ENCODE assay signal across 20 cellular contexts in the genomic region with DNA sequence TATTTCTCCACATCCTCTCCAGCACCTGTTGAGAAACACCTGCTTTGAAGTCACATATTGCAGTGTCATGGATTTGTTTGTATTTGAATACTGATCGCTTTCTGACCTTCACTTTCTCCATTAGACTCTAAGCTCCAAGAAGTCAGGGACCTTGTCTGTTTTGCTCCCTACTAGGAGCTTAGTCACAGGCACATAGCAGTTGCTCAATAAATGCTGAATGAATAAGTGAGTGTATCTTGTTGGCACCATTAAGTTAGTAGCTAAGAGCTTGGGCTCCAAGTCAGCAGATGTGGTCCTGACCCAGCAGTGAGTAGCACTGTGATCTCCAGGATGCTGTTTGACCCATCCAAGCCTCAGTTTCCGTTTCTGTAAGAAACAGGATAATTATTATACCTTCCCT. TPM values are rescaled to one million over a fixed set of nuclear protein-coding genes. Genes with fewer than 3 reads are reported as not detected.
DNase-seq lines count a peak whose midpoint lies in the region; ATAC-seq, FAIRE-seq and TF ChIP-seq lines count a peak whose summit lies in the region.
"Had no signal": no experiment of that assay in that cellular context is flagged by ENCODE, and none has a peak within 500 bp of the region (broad histone marks: within the 10 kb centered on the region; RNA-seq: fewer than 3 reads in every experiment).

No MANE protein-coding gene starts in this region.

- no peaks in the 10 kb centered on the region for H3K9me3 Mint-ChIP-seq in stimulated activated memory B cell treated with anti-CD40 and anti-IgM and Interleukin-4, amounts not matched to agents 10 μg/mL and 1 μg/mL and 100 μg/mL, for 72 hours
- no peaks in the 10 kb centered on the region for H3K9me3 Mint-ChIP-seq in stimulated activated naive B cell treated with anti-CD40 and anti-IgM and Interleukin-4, amounts not matched to agents 10 μg/mL and 1 μg/mL and 100 μg/mL, for 72 hours
- H3K9me3 Mint-ChIP-seq: CD8-positive, alpha-beta T cell; GM23338; HFFc6 had no signal

- no peak overlapping the region for H3K27ac Mint-ChIP-seq in stimulated activated memory B cell treated with anti-CD40 and anti-IgM and Interleukin-4, amounts not matched to agents 10 μg/mL and 1 μg/mL and 100 μg/mL, for 72 hours
- H3K27ac Mint-ChIP-seq in stimulated activated naive B cell treated with anti-CD40 and anti-IgM and Interleukin-4, amounts not matched to agents 10 μg/mL and 1 μg/mL and 100 μg/mL, for 72 hours = no peak overlapping the region
- H3K27ac Mint-ChIP-seq: B cell; CD8-positive, alpha-beta T cell; GM23338; HFFc6 had no signal

- peaks cover 9 to 50% of the 10 kb centered on the region in 2 experiments for H3K36me3 ChIP-seq in HepG2 (replicated peaks in 1 of 2; ENCODE audit: control insufficient read depth in 1 of 2, insufficient read depth in 2 of 2, low read length in 2 of 2)
- H3K36me3 ChIP-seq in right lobe of liver = peaks cover 0 to 29% (median 5%) of the 10 kb centered on the region in 4 donors
- H3K36me3 ChIP-seq in GM12878 (ENCODE audit: control insufficient read depth in 2 of 2, insufficient read depth in 2 of 2, low read length in 1 of 2) = peaks cover 5 to 16% of the 10 kb centered on the region in 2 experiments; a peak in 3 of 4 replicates
- peaks cover 3 to 11% of the 10 kb centered on the region in 2 donors for H3K36me3 ChIP-seq in thyroid gland

- SMC1A ChIA-PET in GM12878 (lab: Charles Lee; ENCODE audit: uncharacterized antibody, unreplicated experiment) = no interaction called here

- RAD21 ChIA-PET in GM12878 (lab: Charles Lee; ENCODE audit: unreplicated experiment) = no interaction called here

- H3K4me2 ChIP-seq in HepG2 (ENCODE audit: low read depth, low read length) = no peak overlapping the region
- no peak overlapping the region for H3K4me2 ChIP-seq in GM12878 (ENCODE audit: control insufficient read depth, insufficient read depth)
- H3K4me2 ChIP-seq: BLaER1 treated with 17β-estradiol and CSF1 and Interleukin-3, amounts not matched to agents 10 nM and 100 nM; GM23338 had no signal

- H3K4me3 ChIP-seq in HepG2 (replicated peaks in 1 of 3; ENCODE audit: insufficient read depth in 1 of 3, low read depth in 2 of 3, low read length in 3 of 3) = no peak overlapping the region
- H3K4me3 ChIP-seq in right lobe of liver = no peak overlapping the region
- H3K4me3 ChIP-seq in GM12878 = no peak overlapping the region
- no peak overlapping the region for H3K4me3 ChIP-seq in fibroblast of mammary gland (ENCODE audit: control insufficient read depth, low read depth, low read length)
- H3K4me3 ChIP-seq in thyroid gland (replicated peaks in 1 of 3) = no peak overlapping the region
- H3K4me3 ChIP-seq: BLaER1 treated with 17β-estradiol and CSF1 and Interleukin-3, amounts not matched to agents 10 nM and 100 nM; GM23338 had no signal

- H2AFZ ChIP-seq in HepG2 (ENCODE audit: low read length) = no peak overlapping the region
- no peak overlapping the region for H2AFZ ChIP-seq in GM12878 (ENCODE audit: control insufficient read depth, low read depth, low read length)
- H2AFZ ChIP-seq: GM23338 had no signal

- peaks cover 46% of the 10 kb centered on the region for H3K4me1 ChIP-seq in HepG2 (ENCODE audit: insufficient read depth, low read length)
- H3K4me1 ChIP-seq in right lobe of liver = peaks cover 0 to 43% (median 20%) of the 10 kb centered on the region in 4 donors
- H3K4me1 ChIP-seq in GM12878 (ENCODE audit: control insufficient read depth, insufficient read depth, low read length) = no peaks in the 10 kb centered on the region
- H3K4me1 ChIP-seq in thyroid gland = peaks cover 36 to 48% of the 10 kb centered on the region in 2 donors
- H3K4me1 ChIP-seq: BLaER1 treated with 17β-estradiol and CSF1 and Interleukin-3, amounts not matched to agents 10 nM and 100 nM had no signal

- H3K9me3 ChIP-seq in HepG2 (ENCODE audit: low read length) (no peaks in the 10 kb centered on the region), right lobe of liver (no peaks in the 10 kb centered on the region), GM12878 (replicated peaks; ENCODE audit: control insufficient read depth, insufficient read depth, low read length) (no peaks in the 10 kb centered on the region), thyroid gland (no peaks in the 10 kb centered on the region)
- H3K9me3 ChIP-seq: BLaER1 treated with 17β-estradiol and CSF1 and Interleukin-3, amounts not matched to agents 10 nM and 100 nM had no signal

- H3K27me3 ChIP-seq in HepG2 (ENCODE audit: control insufficient read depth in 1 of 2, insufficient read depth in 2 of 2, low read length in 2 of 2) = no peaks in the 10 kb centered on the region
- H3K27me3 ChIP-seq in right lobe of liver = no peaks in the 10 kb centered on the region
- H3K27me3 ChIP-seq in GM12878 (replicated peaks in 1 of 2; ENCODE audit: control insufficient read depth in 2 of 2, insufficient read depth in 2 of 2, low read length in 1 of 2) = no peaks in the 10 kb centered on the region
- no peaks in the 10 kb centered on the region for H3K27me3 ChIP-seq in thyroid gland
- H3K27me3 ChIP-seq: BLaER1 treated with 17β-estradiol and CSF1 and Interleukin-3, amounts not matched to agents 10 nM and 100 nM had no signal

- intact Hi-C loops in HepG2 (cut with micrococcal nuclease; ENCODE audit: unreplicated experiment) = no loop called here
- intact Hi-C loops in right lobe of liver (cut with DNase I) = no loop called here
- intact Hi-C loops in GM12878 (cut with micrococcal nuclease; ENCODE audit: unreplicated experiment) = no loop called here
- intact Hi-C loops in thyroid gland (cut with DNase I) = no loop called here

- TF ChIP-seq RAD21 in HepG2 (CRISPR knock-in tag; IDR thresholded peaks at IDR 0.05) (no peak), GM12878 (IDR thresholded peaks at IDR 0.05; ENCODE audit: insufficient read depth, low read depth, low read length) (no peak)

- H3K79me2 ChIP-seq in HepG2 (ENCODE audit: insufficient read depth, low read length) (no peaks in the 10 kb centered on the region), GM12878 (ENCODE audit: control insufficient read depth, insufficient read depth, low read length) (no peaks in the 10 kb centered on the region)

- no peaks in the 10 kb centered on the region for H3K4me1 Mint-ChIP-seq in stimulated activated memory B cell treated with anti-CD40 and anti-IgM and Interleukin-4, amounts not matched to agents 10 μg/mL and 1 μg/mL and 100 μg/mL, for 72 hours
- H3K4me1 Mint-ChIP-seq in stimulated activated naive B cell treated with anti-CD40 and anti-IgM and Interleukin-4, amounts not matched to agents 10 μg/mL and 1 μg/mL and 100 μg/mL, for 72 hours = peaks cover 0 to 2% of the 10 kb centered on the region in 2 donors
- H3K4me1 Mint-ChIP-seq: B cell had no signal

- no peak overlapping the region for H3K9ac ChIP-seq in HepG2 (ENCODE audit: insufficient read depth, low read depth, low read length)
- H3K9ac ChIP-seq in GM12878 (ENCODE audit: control insufficient read depth, insufficient read depth, low read length) = no peak overlapping the region
- H3K9ac ChIP-seq: BLaER1 treated with 17β-estradiol and CSF1 and Interleukin-3, amounts not matched to agents 10 nM and 100 nM had no signal

- TF ChIP-seq EP300 in HepG2 (IDR thresholded peaks at IDR 0.05; ENCODE audit: low read depth in 2 of 2, low read length in 2 of 2) = no peak
- no peak for TF ChIP-seq EP300 in HepG2 (CRISPR knock-in tag; IDR thresholded peaks at IDR 0.05; ENCODE audit: borderline replicate concordance)
- TF ChIP-seq EP300 in GM12878 (IDR thresholded peaks at IDR 0.05; ENCODE audit: borderline replicate concordance in 1 of 2, control insufficient read depth in 1 of 2, low read depth in 2 of 2, low read length in 2 of 2) = no peak

- H3K27ac ChIP-seq in HepG2 (ENCODE audit: extremely low read length, insufficient read depth, low read length) = no peak overlapping the region
- no peak overlapping the region for H3K27ac ChIP-seq in right lobe of liver
- no peak overlapping the region for H3K27ac ChIP-seq in GM12878 (ENCODE audit: control insufficient read depth, insufficient read depth)
- peak overlapping the region; percentile 29 to 51 (median 44) for H3K27ac ChIP-seq in thyroid gland
- H3K27ac ChIP-seq: 22Rv1; BLaER1 treated with 17β-estradiol and CSF1 and Interleukin-3, amounts not matched to agents 10 nM and 100 nM had no signal

- H3K27me3 Mint-ChIP-seq in stimulated activated memory B cell treated with anti-CD40 and anti-IgM and Interleukin-4, amounts not matched to agents 10 μg/mL and 1 μg/mL and 100 μg/mL, for 72 hours = no peaks in the 10 kb centered on the region
- no peaks in the 10 kb centered on the region for H3K27me3 Mint-ChIP-seq in stimulated activated naive B cell treated with anti-CD40 and anti-IgM and Interleukin-4, amounts not matched to agents 10 μg/mL and 1 μg/mL and 100 μg/mL, for 72 hours
- H3K27me3 Mint-ChIP-seq: B cell had no signal

- BruUV-seq in HepG2 (replicated peaks; lab: Mats Ljungman, UMichigan) (no TSS peak), GM12878 (replicated peaks; lab: Mats Ljungman, UMichigan) (no TSS peak)

- WGBS in HepG2 (ENCODE audit: low lambda C conversion rate) = 82% methylated on average over 2 of the region's 2 CpGs
- 15% methylated on average over 1 of the region's 2 CpGs for WGBS in right lobe of liver (ENCODE audit: insufficient coverage, low coverage, low lambda C conversion rate, missing lambda C conversion rate)
- WGBS in GM12878 (ENCODE audit: insufficient coverage, insufficient replicate concordance, low lambda C conversion rate, missing lambda C conversion rate) = 47% methylated on average over 2 of the region's 2 CpGs
- 100% methylated on average over 2 of the region's 2 CpGs for WGBS in thyroid gland, 2 donors

- FAIRE-seq in HepG2 (lab: Jason Lieb, UNC) = no peak
- FAIRE-seq in GM12878 (lab: Jason Lieb, UNC) = peak; percentile 56
- FAIRE-seq: GM19239, H54 had no signal

- no peak overlapping the region for H3K4me3 Mint-ChIP-seq in stimulated activated memory B cell treated with anti-CD40 and anti-IgM and Interleukin-4, amounts not matched to agents 10 μg/mL and 1 μg/mL and 100 μg/mL, for 72 hours
- no peak overlapping the region for H3K4me3 Mint-ChIP-seq in stimulated activated naive B cell treated with anti-CD40 and anti-IgM and Interleukin-4, amounts not matched to agents 10 μg/mL and 1 μg/mL and 100 μg/mL, for 72 hours
- H3K4me3 Mint-ChIP-seq: B cell; CD8-positive, alpha-beta T cell; GM23338; HFFc6 had no signal

- ATAC-seq in HepG2 (no peak), right lobe of liver (no peak), GM12878 (no peak)
- ATAC-seq in stimulated activated memory B cell treated with anti-CD40 and anti-IgM and Interleukin-4, amounts not matched to agents 10 μg/mL and 1 μg/mL and 100 μg/mL, for 72 hours = no peak
- ATAC-seq in stimulated activated naive B cell treated with anti-CD40 and anti-IgM and Interleukin-4, amounts not matched to agents 10 μg/mL and 1 μg/mL and 100 μg/mL, for 72 hours (replicated peaks) = no peak
- ATAC-seq: CD8-positive, alpha-beta T cell; GM23338 had no signal

- H3K36me3 Mint-ChIP-seq in stimulated activated memory B cell treated with anti-CD40 and anti-IgM and Interleukin-4, amounts not matched to agents 10 μg/mL and 1 μg/mL and 100 μg/mL, for 72 hours = peaks cover 77% of the 10 kb centered on the region
- H3K36me3 Mint-ChIP-seq in stimulated activated naive B cell treated with anti-CD40 and anti-IgM and Interleukin-4, amounts not matched to agents 10 μg/mL and 1 μg/mL and 100 μg/mL, for 72 hours = peaks cover 56 to 74% of the 10 kb centered on the region in 2 donors

- no peaks in the 10 kb centered on the region for H4K20me1 ChIP-seq in HepG2 (ENCODE audit: insufficient read depth, low read length)
- H4K20me1 ChIP-seq in GM12878 (ENCODE audit: control insufficient read depth, insufficient read depth) = no peaks in the 10 kb centered on the region

- POLR2A ChIA-PET in HepG2 (lab: Yijun Ruan, JAX) (no interaction called here), GM12878 (lab: Charles Lee) (no interaction called here)

- CTCF ChIA-PET in HepG2 (lab: Yijun Ruan, JAX; ENCODE audit: low intra/inter-chr PET ratio, low total read pairs) = no interaction called here
- CTCF ChIA-PET in GM12878 (lab: Yijun Ruan, JAX) = interaction anchor here (2.2 kb wide), 1 partner anchor 13 kb away, joined by 7 read pairs; no protein-coding TSS in a partner anchor

- TF ChIP-seq POLR2A in HepG2 (IDR thresholded peaks at IDR 0.05; ENCODE audit: insufficient read depth in 1 of 2, low read depth in 2 of 2, low read length in 2 of 2) (no peak), right lobe of liver (IDR thresholded peaks at IDR 0.05) (no peak), GM12878 (IDR thresholded peaks at IDR 0.05; ENCODE audit: low read depth, low read length) (no peak), thyroid gland (IDR thresholded peaks at IDR 0.05) (no peak)

- no peak for TF ChIP-seq CTCF in HepG2 (CRISPR knock-in tag; IDR thresholded peaks at IDR 0.05)
- TF ChIP-seq CTCF in right lobe of liver (IDR thresholded peaks at IDR 0.05) = no peak
- TF ChIP-seq CTCF in GM12878 (IDR thresholded peaks at IDR 0.05 in 2 of 3, conservative IDR thresholded peaks at IDR 0.05 in 1 of 3; ENCODE audit: control insufficient read depth in 2 of 3, extremely low read depth in 1 of 3, insufficient read depth in 1 of 3, low read depth in 3 of 3, low read length in 3 of 3) = no peak
- no peak for TF ChIP-seq CTCF in fibroblast of mammary gland (conservative IDR thresholded peaks at IDR 0.05; ENCODE audit: control insufficient read depth, insufficient read depth, low read depth, low read length)
- no peak for TF ChIP-seq CTCF in thyroid gland (IDR thresholded peaks at IDR 0.05)

- no peak for DNase-seq in HepG2 (ENCODE audit: low spot score)
- no peak for DNase-seq in right lobe of liver
- no peak for DNase-seq in GM12878 (ENCODE audit: low read depth, low spot score)
- peak; percentile 13 for DNase-seq in fibroblast of mammary gland (ENCODE audit: low read depth)
- no peak for DNase-seq in thyroid gland
- no peak for DNase-seq in NCI-H1048 (lab: John Stamatoyannopoulos, UW)
- no peak for DNase-seq in stimulated activated naive B cell treated with anti-CD40 and anti-IgM and Interleukin-4, amounts not matched to agents 10 μg/mL and 1 μg/mL and 100 μg/mL, for 72 hours
- DNase-seq: Calu3; CD8-positive, alpha-beta T cell; DMS79 treated with DMSO at 0.1 percent for 48 hours; GF-D8; HCEC 1CT; HFFc6 had no signal

- in situ Hi-C loops in HepG2 (cut with HindIII; ENCODE audit: extremely low pct_ligation_motif_present, low pct_unique_long_range_greater_than_20kb) = no loop called here
- in situ Hi-C loops in GM12878 (cut with MboI) = no loop called here

RNA-seq across cellular contexts. Expression of a gene that starts 10.1 kb away (rescaled TPM):
- total RNA-seq in HepG2 (2016; rRNA removed; fragmentation: Illumina TruSeq; extraction: Trizol) (47.1 and 66.9 TPM in 2 replicates), right lobe of liver (10 to 100 TPM; 14.2 to 60.0 (median 37.6) TPM), GM12878 (2014; rRNA removed) (46.5 and 46.7 TPM in 2 replicates), GM12878 (2014; rRNA removed; fragmentation: Illumina TruSeq; extraction: Trizol) (23.5 and 24.6 TPM in 2 replicates), GM12878 (2021) (43.3 and 45.0 TPM in 2 replicates), thyroid gland (10 to 100 TPM; 20.4 to 42.0 (median 31.6) TPM)
- total RNA-seq in HepG2 (2016; cell fraction: cytosol; rRNA removed; fragmentation: Illumina TruSeq; extraction: Trizol; ENCODE audit: low read depth) = 15.1 and 17.9 TPM in 2 replicates
- 40.9 and 70.6 TPM in 2 replicates for total RNA-seq in HepG2 (2016; cell fraction: insoluble cytoplasmic fraction; rRNA removed; fragmentation: Illumina TruSeq; extraction: Trizol)
- total RNA-seq in HepG2 (2016; cell fraction: membrane; rRNA removed; fragmentation: Illumina TruSeq; extraction: Trizol) = 34.1 and 39.6 TPM in 2 replicates
- total RNA-seq in HepG2 (2016; cell fraction: nucleus; rRNA removed; fragmentation: Illumina TruSeq; extraction: Trizol) = 38.8 and 47.2 TPM in 2 replicates
- polyA plus RNA-seq in HepG2 (2011; rRNA removed) (11.6 and 22.5 TPM in 2 replicates), GM12878 (2011; rRNA removed) (20.6 and 31.4 TPM in 2 replicates), GM12878 (2014; fragmentation: Illumina TruSeq; extraction: Trizol) (13.9 and 23.6 TPM in 2 replicates), GM12878 (2014; fragmentation: Nextera tagmentation; extraction: Ambion mirVana) (1 to 10 TPM in 1 of 2 experiments, under 1 TPM in 1; 0.24 to 2.8 TPM), GM12878 (2014; rRNA removed) (43.0 and 49.5 TPM in 2 replicates), GM12878 (2016; fragmentation: Nextera tagmentation; extraction: Ambion mirVana) (10 to 100 TPM; 32.3 to 33.8 TPM)
- polyA plus RNA-seq in HepG2 (2011; cell fraction: cytosol; rRNA removed) = 12.4 and 13.5 TPM in 2 replicates
- 32.0 and 47.6 TPM in 2 replicates for polyA plus RNA-seq in HepG2 (2011; cell fraction: nucleus; rRNA removed)
- 19.2 and 28.6 TPM in 2 replicates for polyA plus RNA-seq in HepG2 (2012)
- 16.3 and 19.9 TPM in 2 replicates for polyA plus RNA-seq in HepG2 (2016; cell fraction: cytosol; fragmentation: Illumina TruSeq; extraction: Trizol; ENCODE audit: low read depth)
- 42.0 and 50.4 TPM in 2 replicates for polyA plus RNA-seq in HepG2 (2016; cell fraction: insoluble cytoplasmic fraction; fragmentation: Illumina TruSeq; extraction: Trizol; ENCODE audit: low read depth)
- 26.9 and 30.0 TPM in 2 replicates for polyA plus RNA-seq in HepG2 (2016; cell fraction: membrane; fragmentation: Illumina TruSeq; extraction: Trizol; ENCODE audit: low read depth)
- 78.2 and 82.6 TPM in 2 replicates for polyA plus RNA-seq in HepG2 (2016; cell fraction: nucleus; fragmentation: Illumina TruSeq; extraction: Trizol; ENCODE audit: insufficient read depth, low read depth)
- 19.6 and 22.9 TPM in 2 replicates for polyA minus RNA-seq in HepG2 (2011; rRNA and poly(A)+ RNA removed; ENCODE audit: low replicate concordance)
- polyA minus RNA-seq in HepG2 (2011; cell fraction: cytosol; rRNA and poly(A)+ RNA removed) = 6.1 and 8.0 TPM in 2 replicates
- 12.2 and 21.1 TPM in 2 replicates for polyA minus RNA-seq in HepG2 (2011; cell fraction: nucleus; rRNA and poly(A)+ RNA removed)
- total RNA-seq in GM12878 (2013; cell fraction: nucleolus; rRNA removed) = 30.5 and 31.1 TPM in 2 replicates
- 9.7 TPM for polyA plus RNA-seq in GM12878 (2011; ENCODE audit: low read depth)
- polyA plus RNA-seq in GM12878 (2011; cell fraction: cytosol; rRNA removed) = 33.0 and 44.1 TPM in 2 replicates
- 97.0 and 97.7 TPM in 2 replicates for polyA plus RNA-seq in GM12878 (2011; cell fraction: nucleus; rRNA removed)
- 21.5 and 21.7 TPM in 2 replicates for polyA plus RNA-seq in GM12878 (2012)
- polyA minus RNA-seq in GM12878 (2011; rRNA and poly(A)+ RNA removed) = 22.3 and 39.3 TPM in 2 replicates
- 12.2 and 12.6 TPM in 2 replicates for polyA minus RNA-seq in GM12878 (2011; cell fraction: cytosol; rRNA and poly(A)+ RNA removed)
- polyA minus RNA-seq in GM12878 (2011; cell fraction: nucleus; rRNA and poly(A)+ RNA removed) = 21.5 and 32.6 TPM in 2 replicates

RNA-seq across cellular contexts. Expression of a gene that starts 10.4 kb away (rescaled TPM):
- total RNA-seq in HepG2 (2016; rRNA removed; fragmentation: Illumina TruSeq; extraction: Trizol) = 77.3 and 112 TPM in 2 replicates
- 32.4 and 42.7 TPM in 2 replicates for total RNA-seq in HepG2 (2016; cell fraction: cytosol; rRNA removed; fragmentation: Illumina TruSeq; extraction: Trizol; ENCODE audit: low read depth)
- 80.5 and 108 TPM in 2 replicates for total RNA-seq in HepG2 (2016; cell fraction: insoluble cytoplasmic fraction; rRNA removed; fragmentation: Illumina TruSeq; extraction: Trizol)
- total RNA-seq in HepG2 (2016; cell fraction: membrane; rRNA removed; fragmentation: Illumina TruSeq; extraction: Trizol) = 59.5 and 67.4 TPM in 2 replicates
- total RNA-seq in HepG2 (2016; cell fraction: nucleus; rRNA removed; fragmentation: Illumina TruSeq; extraction: Trizol) = 37.8 and 41.0 TPM in 2 replicates
- polyA plus RNA-seq in HepG2 (2011; rRNA removed) = 26.1 and 33.2 TPM in 2 replicates
- polyA plus RNA-seq in HepG2 (2011; cell fraction: cytosol; rRNA removed) = 29.9 and 32.2 TPM in 2 replicates
- polyA plus RNA-seq in HepG2 (2011; cell fraction: nucleus; rRNA removed) = 34.9 and 43.2 TPM in 2 replicates
- 39.1 and 40.4 TPM in 2 replicates for polyA plus RNA-seq in HepG2 (2012)
- 36.6 and 44.0 TPM in 2 replicates for polyA plus RNA-seq in HepG2 (2016; cell fraction: cytosol; fragmentation: Illumina TruSeq; extraction: Trizol; ENCODE audit: low read depth)
- 98.7 and 99.8 TPM in 2 replicates for polyA plus RNA-seq in HepG2 (2016; cell fraction: insoluble cytoplasmic fraction; fragmentation: Illumina TruSeq; extraction: Trizol; ENCODE audit: low read depth)
- polyA plus RNA-seq in HepG2 (2016; cell fraction: membrane; fragmentation: Illumina TruSeq; extraction: Trizol; ENCODE audit: low read depth) = 39.9 and 52.5 TPM in 2 replicates
- polyA plus RNA-seq in HepG2 (2016; cell fraction: nucleus; fragmentation: Illumina TruSeq; extraction: Trizol; ENCODE audit: insufficient read depth, low read depth) = 58.2 and 63.9 TPM in 2 replicates
- 37.1 and 53.3 TPM in 2 replicates for polyA minus RNA-seq in HepG2 (2011; rRNA and poly(A)+ RNA removed; ENCODE audit: low replicate concordance)
- 11.8 and 16.2 TPM in 2 replicates for polyA minus RNA-seq in HepG2 (2011; cell fraction: cytosol; rRNA and poly(A)+ RNA removed)
- polyA minus RNA-seq in HepG2 (2011; cell fraction: nucleus; rRNA and poly(A)+ RNA removed) = 21.0 and 29.1 TPM in 2 replicates
- 10 to 100 TPM; 42.6 to 99.8 (median 65.2) TPM for total RNA-seq in right lobe of liver
- total RNA-seq in GM12878 (2013; cell fraction: nucleolus; rRNA removed) = 48.3 and 48.4 TPM in 2 replicates
- total RNA-seq in GM12878 (2014; rRNA removed) = 47.1 and 49.6 TPM in 2 replicates
- 41.4 TPM in 2 replicates for total RNA-seq in GM12878 (2014; rRNA removed; fragmentation: Illumina TruSeq; extraction: Trizol)
- total RNA-seq in GM12878 (2021) = 51.7 and 59.3 TPM in 2 replicates
- 26.0 TPM for polyA plus RNA-seq in GM12878 (2011; ENCODE audit: low read depth)
- polyA plus RNA-seq in GM12878 (2011; rRNA removed) = 43.2 and 43.9 TPM in 2 replicates
- polyA plus RNA-seq in GM12878 (2011; cell fraction: cytosol; rRNA removed) = 44.5 and 58.9 TPM in 2 replicates
- polyA plus RNA-seq in GM12878 (2011; cell fraction: nucleus; rRNA removed) = 52.6 and 64.2 TPM in 2 replicates
- 37.4 and 47.5 TPM in 2 replicates for polyA plus RNA-seq in GM12878 (2012)
- 9.6 and 22.5 TPM in 2 replicates for polyA plus RNA-seq in GM12878 (2014; fragmentation: Illumina TruSeq; extraction: Trizol)
- 10 to 100 TPM; 10.6 to 28.6 TPM for polyA plus RNA-seq in GM12878 (2014; fragmentation: Nextera tagmentation; extraction: Ambion mirVana)
- polyA plus RNA-seq in GM12878 (2014; rRNA removed) = 55.2 and 56.1 TPM in 2 replicates
- polyA plus RNA-seq in GM12878 (2016; fragmentation: Nextera tagmentation; extraction: Ambion mirVana) = 10 to 100 TPM; 61.4 to 65.3 TPM
- 34.8 and 49.9 TPM in 2 replicates for polyA minus RNA-seq in GM12878 (2011; rRNA and poly(A)+ RNA removed)
- 15.1 and 16.7 TPM in 2 replicates for polyA minus RNA-seq in GM12878 (2011; cell fraction: cytosol; rRNA and poly(A)+ RNA removed)
- polyA minus RNA-seq in GM12878 (2011; cell fraction: nucleus; rRNA and poly(A)+ RNA removed) = 16.3 and 19.1 TPM in 2 replicates
- total RNA-seq in thyroid gland = 10 to 100 TPM; 40.3 to 82.2 (median 69.7) TPM

Comparison
In these comparisons a context has a peak if more than half of its experiments do, and no peak if none do; other contexts are left out.
1. H3K27ac ChIP-seq: peak in thyroid gland (3 of 3); none in HepG2 (single experiment), right lobe of liver (0 of 3) and GM12878 (single experiment).